1 cellular context compared by ENCODE assay signal in the genomic region with DNA sequence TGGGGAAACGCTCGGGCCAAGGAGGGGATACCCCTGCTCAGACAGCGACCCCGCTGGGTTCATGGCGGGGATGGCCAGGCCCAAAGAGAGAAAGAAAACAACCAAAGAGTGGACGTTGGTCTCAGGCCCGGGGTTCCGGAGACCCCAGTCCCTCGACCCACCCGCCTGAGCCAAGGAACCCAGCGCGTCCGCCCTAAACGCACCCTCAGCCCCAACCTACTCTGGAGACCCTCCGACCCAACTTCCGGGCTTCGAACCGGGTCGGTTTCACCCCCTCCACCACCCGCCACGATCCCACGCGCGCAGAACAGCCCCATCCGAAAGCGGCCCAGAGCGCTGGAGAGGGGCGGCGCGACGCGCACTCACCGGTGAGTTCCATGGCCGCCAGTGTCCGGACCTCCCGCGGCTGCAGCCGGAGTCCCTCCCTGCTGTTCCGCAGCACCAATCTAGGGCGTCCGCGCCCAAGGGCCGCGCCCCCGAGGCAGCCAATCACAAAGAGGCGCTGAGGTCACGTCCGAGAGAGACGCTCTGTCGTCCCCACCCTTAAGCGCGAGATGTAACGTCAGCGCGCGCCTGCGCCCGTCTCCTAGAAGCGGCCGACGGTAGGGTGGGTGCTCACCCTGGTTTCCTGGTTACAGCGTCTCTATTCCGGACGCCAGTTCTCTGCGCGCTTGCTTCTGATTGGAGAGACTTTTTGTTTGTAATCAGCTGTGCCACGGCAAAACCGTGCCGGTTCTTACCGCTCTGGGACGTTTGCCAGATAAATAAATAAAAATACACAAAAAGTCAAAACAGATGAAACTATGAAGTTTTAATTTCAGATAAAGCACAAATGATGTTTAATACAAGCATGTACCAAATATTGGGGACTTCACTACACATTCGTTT.
TF ChIP-seq lines count a peak whose summit lies in the region.

PIGA (minus strand) TSS at position 389 of the 888 bp plus-strand sequence. CDS start 3,593 bp downstream, outside the sequence.

TF ChIP-seq in H1, 55 proteins besides CTCF, POLR2A, EP300 and RAD21 (continued from another document):
- peak; percentile 75; the same call in 1 of the 2 replicates for TF ChIP-seq TAF1 (IDR thresholded peaks at IDR 0.05; ENCODE audit: low read depth, low read length)
- TF ChIP-seq RXRA (IDR thresholded peaks at IDR 0.05; ENCODE audit: insufficient read depth, low read depth, low read length) = no peak
- no peak for TF ChIP-seq POU5F1 (IDR thresholded peaks at IDR 0.05; ENCODE audit: low read depth, low read length)
- TF ChIP-seq YY1 (IDR thresholded peaks at IDR 0.05; ENCODE audit: low read depth, low read length) = peak; percentile 80
- no peak for TF ChIP-seq SIRT6 (IDR thresholded peaks at IDR 0.05; ENCODE audit: low read length)
- no peak for TF ChIP-seq SIX5 (IDR thresholded peaks at IDR 0.05; ENCODE audit: low read depth, low read length)
- no peak for TF ChIP-seq HDAC2 (IDR thresholded peaks at IDR 0.05; ENCODE audit: borderline replicate concordance in 1 of 2, low read depth in 2 of 2, low read length in 2 of 2)
